ENCODE assay signal across 32 cellular contexts in genomic region chr2:138021154-138021553, GRCh38. TPM values are rescaled to one million over a fixed set of nuclear protein-coding genes. Genes with fewer than 3 reads are reported as not detected.
A peak's percentile ranks its signal among the peaks of the same experiment; 100 is the strongest.
DNase-seq lines count a peak whose midpoint lies in the region; ATAC-seq and TF ChIP-seq lines count a peak whose summit lies in the region.
"Had no signal": no experiment of that assay in that cellular context is flagged by ENCODE, and none has a peak within 500 bp of the region (broad histone marks: within the 10 kb centered on the region; RNA-seq: fewer than 3 reads in every experiment).

No MANE protein-coding gene starts in this region.

- ATAC-seq in SK-N-SH treated with all-trans-retinoic acid at 6 μM for 48 hours (no peak), PC-3 (no peak)
- ATAC-seq: A549; CD8-positive, alpha-beta T cell had no signal

- no peak for TF ChIP-seq RAD21 in SK-N-SH (IDR thresholded peaks at IDR 0.05; ENCODE audit: low read length)

- H3K4me2 ChIP-seq in SK-N-SH = no peak overlapping the region
- no peak overlapping the region for H3K4me2 ChIP-seq in PC-3 (ENCODE audit: low read length)
- H3K4me2 ChIP-seq: A549; BLaER1; BLaER1 treated with 17β-estradiol and CSF1 and Interleukin-3, amounts not matched to agents 10 nM and 100 nM had no signal

- H3K36me3 ChIP-seq in SK-N-SH (replicated peaks in 1 of 2; ENCODE audit: control insufficient read depth in 1 of 2, insufficient read depth in 2 of 2, low read length in 1 of 2) (no peaks in the 10 kb centered on the region), PC-3 (ENCODE audit: low read depth, low read length) (no peaks in the 10 kb centered on the region)
- H3K36me3 ChIP-seq: BE2C, BLaER1 had no signal

- no peak overlapping the region for H2AFZ ChIP-seq in SK-N-SH (ENCODE audit: low read depth)
- H2AFZ ChIP-seq in PC-3 (ENCODE audit: low read length) = no peak overlapping the region

- H4K20me1 ChIP-seq in SK-N-SH (ENCODE audit: insufficient read depth) (no peaks in the 10 kb centered on the region), PC-3 (ENCODE audit: low read length) (no peaks in the 10 kb centered on the region)
- H4K20me1 ChIP-seq: BLaER1; BLaER1 treated with 17β-estradiol and CSF1 and Interleukin-3, amounts not matched to agents 10 nM and 100 nM had no signal

- POLR2A ChIA-PET in SK-N-SH (lab: Yijun Ruan, JAX) = no interaction called here
- POLR2A ChIA-PET in PC-3 (lab: Charles Lee; ENCODE audit: unreplicated experiment) = no interaction called here

- H3K9me2 ChIP-seq in SK-N-SH (no peaks in the 10 kb centered on the region), PC-3 (replicated peaks; ENCODE audit: low read length) (no peaks in the 10 kb centered on the region)

- H3K27ac ChIP-seq in SK-N-SH (ENCODE audit: low read depth in 2 of 2, low read length in 1 of 2) (no peak overlapping the region), PC-3 (ENCODE audit: low read length) (no peak overlapping the region)
- H3K27ac ChIP-seq: 22Rv1; A549; BLaER1; BLaER1 treated with 17β-estradiol and CSF1 and Interleukin-3, amounts not matched to agents 10 nM and 100 nM; C4-2B had no signal

- H3K9ac ChIP-seq in SK-N-SH (no peak overlapping the region), PC-3 (ENCODE audit: low read length) (no peak overlapping the region)
- H3K9ac ChIP-seq: BLaER1; BLaER1 treated with 17β-estradiol and CSF1 and Interleukin-3, amounts not matched to agents 10 nM and 100 nM had no signal

- H3F3A ChIP-seq in SK-N-SH (replicated peaks; ENCODE audit: insufficient read depth) (no peaks in the 10 kb centered on the region), PC-3 (ENCODE audit: low read length, unreplicated experiment) (no peaks in the 10 kb centered on the region)

- BruUV-seq in PC-3 (replicated peaks; lab: Mats Ljungman, UMichigan) = no TSS peak

- no peaks in the 10 kb centered on the region for H3K27me3 ChIP-seq in SK-N-SH (ENCODE audit: insufficient read depth)
- no peaks in the 10 kb centered on the region for H3K27me3 ChIP-seq in PC-3 (ENCODE audit: low read length)
- H3K27me3 ChIP-seq: BE2C; BLaER1; BLaER1 treated with 17β-estradiol and CSF1 and Interleukin-3, amounts not matched to agents 10 nM and 100 nM had no signal

- no peak overlapping the region for H3K4me3 ChIP-seq in SK-N-SH (ENCODE audit: low read depth in 2 of 2, low read length in 1 of 2)
- no peak overlapping the region for H3K4me3 ChIP-seq in PC-3 (ENCODE audit: low read length)
- H3K4me3 ChIP-seq: A549; BLaER1; BLaER1 treated with 17β-estradiol and CSF1 and Interleukin-3, amounts not matched to agents 10 nM and 100 nM had no signal

- CTCF ChIA-PET in SK-N-SH (lab: Yijun Ruan, JAX) (no interaction called here), PC-3 (lab: Charles Lee) (no interaction called here)

- H3K79me2 ChIP-seq in SK-N-SH (ENCODE audit: insufficient read depth) = no peaks in the 10 kb centered on the region
- no peaks in the 10 kb centered on the region for H3K79me2 ChIP-seq in PC-3 (ENCODE audit: low read length)

- intact Hi-C loops in PC-3 (cut with micrococcal nuclease) = no loop called here

- H3K4me1 ChIP-seq in SK-N-SH (ENCODE audit: control insufficient read depth in 1 of 2, insufficient read depth in 2 of 2, low read depth in 1 of 2, low read length in 1 of 2) = no peaks in the 10 kb centered on the region
- peaks cover 18% of the 10 kb centered on the region for H3K4me1 ChIP-seq in PC-3 (ENCODE audit: insufficient read depth, low read length)
- H3K4me1 ChIP-seq: A549, BE2C, BLaER1 had no signal

- no peak for TF ChIP-seq EP300 in SK-N-SH (IDR thresholded peaks at IDR 0.05; ENCODE audit: borderline replicate concordance in 1 of 2, low read depth in 1 of 2, low read length in 1 of 2)

- WGBS in SK-N-SH (ENCODE audit: low lambda C conversion rate) = 50% methylated on average over 1 of the region's 1 CpG

- DNase-seq in SK-N-SH = no peak
- DNase-seq in HS-27A (ENCODE audit: low read depth) = peak; percentile 24
- peak; percentile 39 for DNase-seq in NCI-H226
- peak; percentile 16 for DNase-seq in PC-3
- no peak for DNase-seq in stimulated activated CD4-positive, alpha-beta T cell treated with anti-CD3 and anti-CD28 coated beads, Interleukin-1b, Interleukin-23, amount 100 ng/mL, for 48 hours
- no peak for DNase-seq in NCI-H187 (lab: John Stamatoyannopoulos, UW)
- DNase-seq in activated CD8-positive, alpha-beta memory T cell treated with anti-CD3 and anti-CD28 coated beads, Interleukin-2, amount 50 U/mL, for 48 hours = no peak
- DNase-seq: 8988T; ACHN; AML-193; BE2C; C1 segment of cervical spinal cord; Caco-2; Calu3; CD4-positive, alpha-beta memory T cell; CD4-positive, alpha-beta T cell; CD4-positive, CD25-positive, alpha-beta regulatory T cell; CD8-positive, alpha-beta memory T cell; CD8-positive, alpha-beta T cell; COR-L47; DMS 273 treated with DMSO at 0.1 percent for 48 hours; DMS79; DMS79 treated with DMSO at 0.1 percent for 48 hours; DND-41; EL had no signal

- H3K9me3 ChIP-seq in SK-N-SH (no peaks in the 10 kb centered on the region), PC-3 (ENCODE audit: low read length) (no peaks in the 10 kb centered on the region)
- H3K9me3 ChIP-seq: A549; BE2C; BLaER1; BLaER1 treated with 17β-estradiol and CSF1 and Interleukin-3, amounts not matched to agents 10 nM and 100 nM; Caco-2 had no signal

- no peak for TF ChIP-seq CTCF in SK-N-SH (IDR thresholded peaks at IDR 0.05)
- no peak for TF ChIP-seq CTCF in PC-3 (conservative IDR thresholded peaks at IDR 0.05; ENCODE audit: low read depth, low read length)

TF ChIP-seq in SK-N-SH treated with all-trans-retinoic acid at 6 μM for 48 hours, 23 proteins besides CTCF, POLR2A, EP300 and RAD21 (continues in another document):
- TF ChIP-seq ZNF565 (CRISPR knock-in tag; conservative IDR thresholded peaks at IDR 0.05; ENCODE audit: low read depth) (no peak), ZFP3 (CRISPR knock-in tag; IDR thresholded peaks at IDR 0.05) (no peak), CSRNP3 (CRISPR knock-in tag; IDR thresholded peaks at IDR 0.05) (no peak), TOX (CRISPR knock-in tag; IDR thresholded peaks at IDR 0.05; ENCODE audit: borderline replicate concordance) (no peak), ZFP30 (CRISPR knock-in tag; IDR thresholded peaks at IDR 0.05) (no peak), PPARA (CRISPR knock-in tag; IDR thresholded peaks at IDR 0.05; ENCODE audit: borderline replicate concordance) (no peak), TCF4 (CRISPR knock-in tag; IDR thresholded peaks at IDR 0.05; ENCODE audit: borderline replicate concordance) (no peak), GLIS3 (CRISPR knock-in tag; IDR thresholded peaks at IDR 0.05) (no peak), ZNF8 (CRISPR knock-in tag; IDR thresholded peaks at IDR 0.05) (no peak), RARB (CRISPR knock-in tag; IDR thresholded peaks at IDR 0.05) (no peak)

TF ChIP-seq in SK-N-SH, 30 proteins besides CTCF, POLR2A, EP300 and RAD21:
- TF ChIP-seq MAX (IDR thresholded peaks at IDR 0.05; ENCODE audit: low read depth) (no peak), TEAD4 (IDR thresholded peaks at IDR 0.05; ENCODE audit: borderline replicate concordance, insufficient read depth) (no peak), JUND (IDR thresholded peaks at IDR 0.05) (no peak), ELF1 (IDR thresholded peaks at IDR 0.05) (no peak), REST (IDR thresholded peaks at IDR 0.05; ENCODE audit: low read depth, low read length) (no peak), FOSL2 (IDR thresholded peaks at IDR 0.05; ENCODE audit: borderline replicate concordance, low read depth) (no peak), USF1 (IDR thresholded peaks at IDR 0.05; ENCODE audit: borderline replicate concordance, low read depth) (no peak), TAF1 (IDR thresholded peaks at IDR 0.05; ENCODE audit: borderline replicate concordance, low read depth, low read length) (no peak), FOXM1 (IDR thresholded peaks at IDR 0.05; ENCODE audit: low read depth) (no peak), RXRA (IDR thresholded peaks at IDR 0.05; ENCODE audit: borderline replicate concordance, low read depth) (no peak), RFX5 (IDR thresholded peaks at IDR 0.05; ENCODE audit: low read length) (no peak)
TF ChIP-seq in SK-N-SH: peak in this region for 0.

RNA-seq across cellular contexts. Expression of gene HNMT, which starts 56.9 kb away (rescaled TPM):
- 1.8 and 2.5 TPM in 2 replicates for polyA plus RNA-seq in SK-N-SH (2012; rRNA removed)
- 2.9 and 3.4 TPM in 2 replicates for polyA plus RNA-seq in SK-N-SH (2012; cell fraction: cytosol; rRNA removed)
- polyA plus RNA-seq in SK-N-SH (2012; cell fraction: nucleus; rRNA removed) = 0.69 and 1.3 TPM in 2 replicates
- 6.9 and 7.1 TPM in 2 replicates for total RNA-seq in PC-3 (2014; rRNA removed)
- total RNA-seq: B cell; CD4-positive, CD25-positive, alpha-beta regulatory T cell; CD8-positive, alpha-beta T cell had no signal
- polyA plus RNA-seq: CD4-positive, alpha-beta memory T cell; CD4-positive, CD25-positive, alpha-beta regulatory T cell; CD8-positive, alpha-beta memory T cell had no signal

Comparison
In these comparisons a context has a peak if more than half of its experiments do, and no peak if none do; other contexts are left out.
1. DNase-seq: peak in HS-27A (single experiment), NCI-H226 (single experiment) and PC-3 (single experiment); none in SK-N-SH (single experiment), stimulated activated CD4-positive, alpha-beta T cell treated with anti-CD3 and anti-CD28 coated beads, Interleukin-1b, Interleukin-23, amount 100 ng/mL, for 48 hours (single experiment), NCI-H187 (0 of 2) and activated CD8-positive, alpha-beta memory T cell treated with anti-CD3 and anti-CD28 coated beads, Interleukin-2, amount 50 U/mL, for 48 hours (single experiment).